In the genomic region with DNA sequence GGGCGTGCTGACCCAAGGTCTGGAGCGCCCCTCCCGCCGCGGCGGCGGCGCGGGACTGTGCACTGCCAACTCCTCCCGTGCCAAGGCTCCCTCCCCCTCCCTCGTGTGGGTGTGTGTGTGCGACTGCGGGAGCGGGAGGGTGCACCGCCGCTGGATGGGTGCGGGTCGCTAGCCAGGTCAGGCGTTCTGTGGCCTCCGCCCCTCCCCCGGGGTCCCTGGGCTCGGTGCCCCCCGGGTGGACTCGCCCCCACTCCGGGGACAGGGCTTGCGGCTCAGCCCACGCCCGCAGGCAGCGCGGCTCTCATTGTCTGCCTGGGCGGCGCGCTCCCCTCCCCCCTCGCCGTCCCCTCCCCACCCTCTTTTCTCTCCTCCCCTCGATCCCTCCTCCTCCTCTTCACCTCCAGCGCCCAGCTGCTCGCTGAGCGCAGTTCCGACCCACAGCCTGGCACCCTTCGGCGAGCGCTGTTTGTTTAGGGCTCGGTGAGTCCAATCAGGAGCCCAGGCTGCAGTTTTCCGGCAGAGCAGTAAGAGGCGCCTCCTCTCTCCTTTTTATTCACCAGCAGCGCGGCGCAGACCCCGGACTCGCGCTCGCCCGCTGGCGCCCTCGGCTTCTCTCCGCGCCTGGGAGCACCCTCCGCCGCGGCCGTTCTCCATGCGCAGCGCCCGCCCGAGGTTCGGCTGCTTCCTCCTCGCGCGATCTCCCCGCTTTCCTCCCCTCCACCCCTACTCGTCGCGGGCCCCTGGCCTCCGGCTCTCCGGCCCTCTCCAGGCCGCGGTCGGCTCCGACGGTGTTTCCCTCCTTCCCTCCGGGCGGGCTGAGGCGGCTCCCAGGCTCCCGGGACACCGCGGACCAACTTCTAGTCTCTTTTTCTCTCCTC, we compare ENCODE assay signal across 8 cellular contexts.
DNase-seq lines count a peak whose midpoint lies in the region; ATAC-seq lines count a peak whose summit lies in the region.

A gene (plus strand): TSS at position 579 of the 878 bp plus-strand sequence. CDS start 1,556 bp downstream, outside the sequence.

- peak; percentile 41 for ATAC-seq in HG02798 (IDR thresholded peaks at IDR 0.05; ENCODE audit: poor library complexity, unreplicated experiment)

- DNase-seq in DMS53 (lab: John Stamatoyannopoulos, UW) (peak; percentile 92), NCI-H748 treated with DMSO at 0.1 percent for 48 hours (lab: John Stamatoyannopoulos, UW) (peak; percentile 59), activated gamma-delta T cell (lab: John Stamatoyannopoulos, UW) (peak; percentile 37), germinal center (ENCODE audit: low spot score) (peak; percentile 45), non-pigmented ciliary epithelial cell (ENCODE audit: low read depth) (peak; percentile 70), OCI-M2 (lab: John Stamatoyannopoulos, UW; ENCODE audit: unreplicated experiment) (no peak), MV-4-11 (lab: John Stamatoyannopoulos, UW) (no peak)

Comparison
In these comparisons a context has a peak if more than half of its experiments do, and no peak if none do; other contexts are left out.
1. DNase-seq: peak in DMS53 (single experiment), NCI-H748 treated with DMSO at 0.1 percent for 48 hours (single experiment), activated gamma-delta T cell (single experiment), germinal center (single experiment) and non-pigmented ciliary epithelial cell (single experiment); none in OCI-M2 (single experiment) and MV-4-11 (single experiment).